In genomic region chr11:107040447-107041444, GRCh38 we compare ENCODE assay signal across 12 cellular contexts. TPM values are rescaled to one million over a fixed set of nuclear protein-coding genes. Genes with fewer than 3 reads are reported as not detected.
DNase-seq lines count a peak whose midpoint lies in the region; ATAC-seq, FAIRE-seq and TF ChIP-seq lines count a peak whose summit lies in the region.
"Had no signal": no experiment of that assay in that cellular context is flagged by ENCODE, and none has a peak within 500 bp of the region (broad histone marks: within the 10 kb centered on the region; RNA-seq: fewer than 3 reads in every experiment).

No MANE protein-coding gene starts in this region.

- H3K27me3 ChIP-seq in PC-3 (ENCODE audit: low read length): no peaks in the 10 kb centered on the region
- no peaks in the 10 kb centered on the region for H3K27me3 ChIP-seq in GM23338 (ENCODE audit: insufficient read depth)
- no peaks in the 10 kb centered on the region for H3K27me3 ChIP-seq in hepatocyte
- H3K27me3 ChIP-seq: right atrium auricular region, SJCRH30, thyroid gland had no signal

- POLR2A ChIA-PET in PC-3 (lab: Charles Lee; ENCODE audit: unreplicated experiment): no interaction called here
- POLR2A ChIA-PET in activated CD4-positive, alpha-beta memory T cell treated with anti-CD3 and anti-CD28 coated beads, Interleukin-2, amount 10 ng/mL, durations not matched to agents 7 days and 5 days (lab: Charles Lee): no interaction called here

- no TSS peak for BruUV-seq in PC-3 (replicated peaks; lab: Mats Ljungman, UMichigan)

- H3K4me3 ChIP-seq in PC-3 (ENCODE audit: low read length) (no peak overlapping the region), GM23338 (no peak overlapping the region), hepatocyte (no peak overlapping the region)
- H3K4me3 ChIP-seq: right atrium auricular region, SJCRH30, thyroid gland had no signal

- H3K79me2 ChIP-seq in PC-3 (ENCODE audit: low read length): no peaks in the 10 kb centered on the region
- no peaks in the 10 kb centered on the region for H3K79me2 ChIP-seq in GM23338 (replicated peaks; ENCODE audit: insufficient read depth)
- H3K79me2 ChIP-seq in hepatocyte: no peaks in the 10 kb centered on the region

- no peak overlapping the region for H3K4me2 ChIP-seq in PC-3 (ENCODE audit: low read length)
- H3K4me2 ChIP-seq in GM23338: no peak overlapping the region
- H3K4me2 ChIP-seq in hepatocyte: no peak overlapping the region

- H3K36me3 ChIP-seq in PC-3 (ENCODE audit: low read depth, low read length): no peaks in the 10 kb centered on the region
- H3K36me3 ChIP-seq in GM23338 (ENCODE audit: insufficient read depth): no peaks in the 10 kb centered on the region
- H3K36me3 ChIP-seq in hepatocyte (replicated peaks; ENCODE audit: insufficient read depth, low read depth): no peaks in the 10 kb centered on the region
- H3K36me3 ChIP-seq: right atrium auricular region, SJCRH30, thyroid gland had no signal

- H3K27ac Mint-ChIP-seq in GM23338: no peak overlapping the region
- H3K27ac Mint-ChIP-seq in activated CD4-positive, alpha-beta memory T cell treated with anti-CD3 and anti-CD28 coated beads, Interleukin-2, amount 10 ng/mL, durations not matched to agents 7 days and 5 days: no peak overlapping the region

- H3K27me3 Mint-ChIP-seq in GM23338 (ENCODE audit: insufficient read depth, low read depth, poor library complexity): no peaks in the 10 kb centered on the region
- no peaks in the 10 kb centered on the region for H3K27me3 Mint-ChIP-seq in activated CD4-positive, alpha-beta memory T cell treated with anti-CD3 and anti-CD28 coated beads, Interleukin-2, amount 10 ng/mL, durations not matched to agents 7 days and 5 days

- intact Hi-C loops in PC-3 (cut with micrococcal nuclease): no loop called here

- H3K9me3 ChIP-seq in PC-3 (ENCODE audit: low read length) (no peaks in the 10 kb centered on the region), hepatocyte (ENCODE audit: low read depth) (no peaks in the 10 kb centered on the region)
- H3K9me3 ChIP-seq: SJCRH30, thyroid gland had no signal

- no peaks in the 10 kb centered on the region for H3K9me2 ChIP-seq in PC-3 (replicated peaks; ENCODE audit: low read length)
- H3K9me2 ChIP-seq in GM23338 (ENCODE audit: insufficient read depth): no peaks in the 10 kb centered on the region
- no peaks in the 10 kb centered on the region for H3K9me2 ChIP-seq in hepatocyte (replicated peaks; ENCODE audit: insufficient read depth)

- H3K4me3 Mint-ChIP-seq in GM23338: no peak overlapping the region
- H3K4me3 Mint-ChIP-seq in activated CD4-positive, alpha-beta memory T cell treated with anti-CD3 and anti-CD28 coated beads, Interleukin-2, amount 10 ng/mL, durations not matched to agents 7 days and 5 days: no peak overlapping the region

- TF ChIP-seq CTCF in PC-3 (conservative IDR thresholded peaks at IDR 0.05; ENCODE audit: low read depth, low read length) (no peak), GM23338 (conservative IDR thresholded peaks at IDR 0.05; ENCODE audit: low read depth in 2 of 2) (no peak), hepatocyte (IDR thresholded peaks at IDR 0.05; ENCODE audit: poor library complexity) (no peak)

- CTCF ChIA-PET in PC-3 (lab: Charles Lee): no interaction called here
- CTCF ChIA-PET in activated CD4-positive, alpha-beta memory T cell treated with anti-CD3 and anti-CD28 coated beads, Interleukin-2, amount 10 ng/mL, durations not matched to agents 7 days and 5 days (lab: Charles Lee): no interaction called here

- H3K27ac ChIP-seq in PC-3 (ENCODE audit: low read length): peak overlapping the region; percentile 29; the same call in 1 of the 2 replicates
- H3K27ac ChIP-seq in GM23338 (ENCODE audit: low read depth): no peak overlapping the region
- no peak overlapping the region for H3K27ac ChIP-seq in hepatocyte
- H3K27ac ChIP-seq: right atrium auricular region, SJCRH30, thyroid gland had no signal

- peaks cover 5% of the 10 kb centered on the region; the same call in 1 of the 3 replicates for H3K36me3 Mint-ChIP-seq in GM23338 (ENCODE audit: low read depth)
- H3K36me3 Mint-ChIP-seq in activated CD4-positive, alpha-beta memory T cell treated with anti-CD3 and anti-CD28 coated beads, Interleukin-2, amount 10 ng/mL, durations not matched to agents 7 days and 5 days (ENCODE audit: low read depth): no peaks in the 10 kb centered on the region

- no peaks in the 10 kb centered on the region for H3K4me1 Mint-ChIP-seq in GM23338
- peaks cover 2% of the 10 kb centered on the region for H3K4me1 Mint-ChIP-seq in activated CD4-positive, alpha-beta memory T cell treated with anti-CD3 and anti-CD28 coated beads, Interleukin-2, amount 10 ng/mL, durations not matched to agents 7 days and 5 days

- H2AFZ ChIP-seq in PC-3 (ENCODE audit: low read length) (no peak overlapping the region), GM23338 (no peak overlapping the region), hepatocyte (no peak overlapping the region)

- H3F3A ChIP-seq in PC-3 (ENCODE audit: low read length, unreplicated experiment): no peaks in the 10 kb centered on the region
- H3F3A ChIP-seq in GM23338 (replicated peaks; ENCODE audit: low read depth): no peaks in the 10 kb centered on the region

- H3K9me3 Mint-ChIP-seq in GM23338: peaks cover 10% of the 10 kb centered on the region
- no peaks in the 10 kb centered on the region for H3K9me3 Mint-ChIP-seq in activated CD4-positive, alpha-beta memory T cell treated with anti-CD3 and anti-CD28 coated beads, Interleukin-2, amount 10 ng/mL, durations not matched to agents 7 days and 5 days

- H3K4me1 ChIP-seq in PC-3 (ENCODE audit: insufficient read depth, low read length) (peaks cover 19% of the 10 kb centered on the region), GM23338 (ENCODE audit: insufficient read depth) (no peaks in the 10 kb centered on the region), hepatocyte (ENCODE audit: insufficient read depth) (no peaks in the 10 kb centered on the region)
- H3K4me1 ChIP-seq: right atrium auricular region, SJCRH30, thyroid gland had no signal

- TF ChIP-seq POLR2A in GM12891 (IDR thresholded peaks at IDR 0.05; ENCODE audit: low read depth, low read length): no peak

- no peak overlapping the region for H3K9ac ChIP-seq in PC-3 (ENCODE audit: low read length)

- H4K20me1 ChIP-seq in PC-3 (ENCODE audit: low read length) (no peaks in the 10 kb centered on the region), GM23338 (replicated peaks; ENCODE audit: insufficient read depth) (no peaks in the 10 kb centered on the region), hepatocyte (ENCODE audit: insufficient read depth, poor library complexity, severe bottlenecking) (no peaks in the 10 kb centered on the region)

- WGBS in hepatocyte (ENCODE audit: low lambda C conversion rate, missing lambda C conversion rate): 86% methylated on average over 3 of the region's 3 CpGs

- FAIRE-seq in GM12891 (lab: Jason Lieb, UNC): no peak

- DNase-seq in GM12891 (ENCODE audit: insufficient read length, low spot score) (no peak), PC-3 (peak; percentile 63), iris pigment epithelial cell (ENCODE audit: low read depth) (peak; percentile 87), GM23338 (ENCODE audit: low spot score) (no peak), hepatocyte (ENCODE audit: low spot score) (no peak)
- no peak for DNase-seq in activated CD4-positive, alpha-beta memory T cell treated with anti-CD3 and anti-CD28 coated beads, Interleukin-2, amount 10 ng/mL, durations not matched to agents 7 days and 5 days
- DNase-seq: activated gamma-delta T cell, SJCRH30, thyroid gland had no signal

- ATAC-seq in HG02588 (IDR thresholded peaks at IDR 0.05; ENCODE audit: unreplicated experiment): peak; percentile 37
- peak; percentile 63 for ATAC-seq in PC-3
- ATAC-seq in GM21423 (IDR thresholded peaks at IDR 0.05; ENCODE audit: unreplicated experiment): no peak
- no peak for ATAC-seq in GM23338

TF ChIP-seq in GM12891, 5 proteins besides CTCF, POLR2A, EP300 and RAD21:
- TF ChIP-seq POU2F2 (IDR thresholded peaks at IDR 0.05; ENCODE audit: low read depth, low read length) (peak; percentile 42; the same call in 1 of the 2 replicates), POLR2AphosphoS5 (IDR thresholded peaks at IDR 0.05; ENCODE audit: low read depth, low read length) (no peak)

TF ChIP-seq in GM23338, 12 proteins besides CTCF, POLR2A, EP300 and RAD21 (continues in another document):
- no peak for TF ChIP-seq CREB1 (CRISPR knock-in tag; IDR thresholded peaks at IDR 0.05; ENCODE audit: low read depth)

RNA-seq across cellular contexts. Expression of gene GUCY1A2, which starts 22.5 kb away (rescaled TPM):
- under 0.01 TPM for polyA plus RNA-seq in GM12891 (2012; ENCODE audit: low read depth, missing spikeins)
- total RNA-seq in PC-3 (2014; rRNA removed) (not detected in 2 replicates), hepatocyte (8.4 and 9.1 TPM in 2 replicates)
- total RNA-seq in GM23338 (2014; rRNA removed; shearing (Covaris generic)): 0.93 and 1.4 TPM in 2 replicates
- polyA plus RNA-seq in GM23338 (2016; fragmentation: Nextera tagmentation; extraction: Ambion mirVana) (0.17 and 0.36 TPM in 2 replicates), hepatocyte (1.3 and 3.3 TPM in 2 replicates)
- total RNA-seq in activated CD4-positive, alpha-beta memory T cell treated with anti-CD3 and anti-CD28 coated beads, Interleukin-2, amount 10 ng/mL, durations not matched to agents 7 days and 5 days: not detected

Comparison
In these comparisons a context has a peak if more than half of its experiments do, and no peak if none do; other contexts are left out.
1. DNase-seq: peak in PC-3 (single experiment) and iris pigment epithelial cell (single experiment); none in GM12891 (single experiment), GM23338 (single experiment), hepatocyte (single experiment) and activated CD4-positive, alpha-beta memory T cell treated with anti-CD3 and anti-CD28 coated beads, Interleukin-2, amount 10 ng/mL, durations not matched to agents 7 days and 5 days (single experiment).
2. ATAC-seq: peak in HG02588 (single experiment) and PC-3 (single experiment); none in GM21423 (single experiment) and GM23338 (single experiment).